Comparison of ENCODE assay signal across 28 cellular contexts in the genomic region with DNA sequence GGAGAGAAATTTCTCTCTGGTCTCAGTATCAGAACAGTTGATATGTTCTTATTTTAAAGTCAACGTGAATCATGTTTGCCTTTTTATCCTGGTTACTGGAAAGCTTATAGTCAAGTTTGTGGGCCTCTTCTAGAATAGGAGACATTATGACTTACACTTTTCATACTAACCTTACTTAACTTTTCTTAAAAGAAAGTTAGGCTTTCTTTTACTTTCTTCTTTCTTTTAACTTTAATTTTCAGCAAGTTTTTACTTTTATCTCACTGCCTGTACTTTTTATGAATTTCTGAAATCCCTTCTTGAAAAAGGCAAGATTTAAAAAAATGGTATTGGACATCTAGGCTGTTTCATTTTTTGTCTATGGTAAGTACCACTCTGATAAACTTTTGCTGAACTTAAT.
"Had no signal": no experiment of that assay in that cellular context is flagged by ENCODE, and none has a peak within 500 bp of the region (broad histone marks: within the 10 kb centered on the region; RNA-seq: fewer than 3 reads in every experiment).

No MANE protein-coding gene starts in this region.

- H3K36me3 ChIP-seq: colonic mucosa, esophagus muscularis mucosa, esophagus squamous epithelium, gastrocnemius medialis, gastroesophageal sphincter, heart left ventricle, heart right ventricle had no signal

- H3K4me3 ChIP-seq: colonic mucosa, coronary artery, dorsolateral prefrontal cortex, esophagus muscularis mucosa, esophagus squamous epithelium, gastrocnemius medialis, gastroesophageal sphincter, heart left ventricle, heart right ventricle, hepatocyte had no signal

- FAIRE-seq: colon, endometrium, endothelial cell of umbilical vein had no signal

- H3K27ac Mint-ChIP-seq: dendritic cell treated with granulocyte-macrophage colony-stimulating factor and Interleukin-4, amounts not matched to agents 40 ng/mL and 50 ng/mL, for 4 days; effector memory CD8-positive, alpha-beta T cell; endodermal cell had no signal

- H3K27ac ChIP-seq: colonic mucosa, coronary artery, dorsolateral prefrontal cortex, epithelial cell of prostate, esophagus muscularis mucosa, esophagus squamous epithelium, foreskin keratinocyte, gastrocnemius medialis, gastroesophageal sphincter, heart left ventricle, heart right ventricle, hepatocyte had no signal

- H3K9me3 Mint-ChIP-seq: dendritic cell treated with granulocyte-macrophage colony-stimulating factor and Interleukin-4, amounts not matched to agents 40 ng/mL and 50 ng/mL, for 4 days; effector memory CD8-positive, alpha-beta T cell; endodermal cell had no signal

- DNase-seq: colonic mucosa; cortex of kidney; dermis blood vessel endothelial cell; dorsolateral prefrontal cortex; effector CD4-positive, alpha-beta T cell; effector CD8-positive, alpha-beta T cell; effector memory CD4-positive, alpha-beta T cell; effector memory CD8-positive, alpha-beta T cell; endodermal cell; esophagus squamous epithelium; foreskin fibroblast; foreskin keratinocyte; foreskin melanocyte; gastrocnemius medialis; glutamatergic neuron; head of caudate nucleus; heart left ventricle; heart right ventricle had no signal

- H3K9me3 ChIP-seq: colonic mucosa, esophagus muscularis mucosa, esophagus squamous epithelium, gastrocnemius medialis, gastroesophageal sphincter, heart left ventricle, heart right ventricle had no signal

- H3K4me1 ChIP-seq: colonic mucosa, esophagus squamous epithelium, foreskin keratinocyte, gastrocnemius medialis, gastroesophageal sphincter had no signal

- ATAC-seq: effector memory CD8-positive, alpha-beta T cell; esophagus mucosa; foreskin keratinocyte; gastrocnemius medialis; gastroesophageal sphincter; heart left ventricle; heart right ventricle had no signal
